2 cellular contexts compared by ENCODE assay signal in the genomic region with DNA sequence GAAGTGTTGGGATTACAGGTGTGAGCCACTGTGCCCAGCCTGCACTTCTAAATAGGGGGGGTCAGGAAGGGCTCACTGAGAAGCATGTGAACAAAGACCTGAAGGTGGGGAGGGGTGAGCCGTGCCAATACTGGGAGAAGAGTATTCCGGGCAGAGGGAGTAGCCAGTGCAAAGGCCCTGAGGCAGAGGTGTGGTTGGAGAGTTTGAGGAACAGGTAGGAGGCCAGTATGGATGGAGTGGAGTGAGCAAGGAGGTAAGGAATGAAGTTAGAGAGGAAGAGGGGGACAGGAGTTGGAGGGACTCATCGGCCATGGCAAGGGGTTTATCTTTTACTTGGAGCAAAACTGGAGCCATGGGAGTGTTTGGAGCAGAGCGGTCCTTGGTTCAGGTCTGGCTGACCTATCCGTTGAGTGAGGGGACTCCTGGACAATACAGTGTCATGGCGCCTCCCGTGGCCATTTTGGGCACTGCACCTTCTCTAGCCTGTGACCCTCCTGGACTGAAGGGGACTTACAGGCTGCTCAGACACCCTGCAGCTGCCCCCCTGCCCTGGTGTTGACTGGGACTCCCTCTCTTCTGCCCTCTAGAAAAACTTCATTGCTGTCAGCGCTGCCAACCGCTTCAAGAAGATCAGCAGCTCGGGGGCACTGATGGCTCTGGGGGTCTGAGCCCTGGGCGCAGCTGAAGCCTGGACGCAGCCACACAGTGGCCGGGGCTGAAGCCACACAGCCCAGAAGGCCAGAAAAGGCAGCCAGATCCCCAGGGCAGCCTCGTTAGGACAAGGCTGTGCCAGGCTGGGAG.
TF ChIP-seq lines count a peak whose summit lies in the region.

No MANE protein-coding gene starts in this region.

TF ChIP-seq in HEK293, 187 proteins besides CTCF, POLR2A, EP300 and RAD21:
- no peak for TF ChIP-seq ZXDB (tag by site-specific recombination; IDR thresholded peaks at IDR 0.05)
- no peak for TF ChIP-seq GFI1B (tag by site-specific recombination; IDR thresholded peaks at IDR 0.05)
- peak; percentile 40; the same call in 1 of the 2 replicates for TF ChIP-seq ZBTB17 (tag by site-specific recombination; IDR thresholded peaks at IDR 0.05)
- no peak for TF ChIP-seq ZNF184 (tag by site-specific recombination; IDR thresholded peaks at IDR 0.05)
- TF ChIP-seq ZIC2 (tag by site-specific recombination; IDR thresholded peaks at IDR 0.05), result no peak
- TF ChIP-seq ZNF664 (tag by site-specific recombination; IDR thresholded peaks at IDR 0.05), result no peak
- TF ChIP-seq, protein P1, sequence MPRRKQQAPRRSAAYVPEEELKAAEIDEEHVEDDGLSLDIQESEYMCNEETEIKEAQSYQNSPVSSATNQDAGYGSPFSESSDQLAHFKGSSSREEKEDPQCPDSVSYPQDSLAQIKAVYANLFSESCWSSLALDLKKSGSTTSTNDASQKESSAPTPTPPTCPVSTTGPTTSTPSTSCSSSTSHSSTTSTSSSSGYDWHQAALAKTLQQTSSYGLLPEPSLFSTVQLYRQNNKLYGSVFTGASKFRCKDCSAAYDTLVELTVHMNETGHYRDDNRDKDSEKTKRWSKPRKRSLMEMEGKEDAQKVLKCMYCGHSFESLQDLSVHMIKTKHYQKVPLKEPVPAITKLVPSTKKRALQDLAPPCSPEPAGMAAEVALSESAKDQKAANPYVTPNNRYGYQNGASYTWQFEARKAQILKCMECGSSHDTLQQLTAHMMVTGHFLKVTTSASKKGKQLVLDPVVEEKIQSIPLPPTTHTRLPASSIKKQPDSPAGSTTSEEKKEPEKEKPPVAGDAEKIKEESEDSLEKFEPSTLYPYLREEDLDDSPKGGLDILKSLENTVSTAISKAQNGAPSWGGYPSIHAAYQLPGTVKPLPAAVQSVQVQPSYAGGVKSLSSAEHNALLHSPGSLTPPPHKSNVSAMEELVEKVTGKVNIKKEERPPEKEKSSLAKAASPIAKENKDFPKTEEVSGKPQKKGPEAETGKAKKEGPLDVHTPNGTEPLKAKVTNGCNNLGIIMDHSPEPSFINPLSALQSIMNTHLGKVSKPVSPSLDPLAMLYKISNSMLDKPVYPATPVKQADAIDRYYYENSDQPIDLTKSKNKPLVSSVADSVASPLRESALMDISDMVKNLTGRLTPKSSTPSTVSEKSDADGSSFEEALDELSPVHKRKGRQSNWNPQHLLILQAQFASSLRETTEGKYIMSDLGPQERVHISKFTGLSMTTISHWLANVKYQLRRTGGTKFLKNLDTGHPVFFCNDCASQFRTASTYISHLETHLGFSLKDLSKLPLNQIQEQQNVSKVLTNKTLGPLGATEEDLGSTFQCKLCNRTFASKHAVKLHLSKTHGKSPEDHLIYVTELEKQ (tag by site-specific recombination; IDR thresholded peaks at IDR 0.05; ENCODE audit: borderline replicate concordance), result no peak
- TF ChIP-seq ZNF623 (tag by site-specific recombination; IDR thresholded peaks at IDR 0.05), result peak; percentile 98
- TF ChIP-seq ZNF677 (tag by site-specific recombination; IDR thresholded peaks at IDR 0.05), result no peak
- no peak for TF ChIP-seq ZSCAN23 (tag by site-specific recombination; IDR thresholded peaks at IDR 0.05)
- no peak for TF ChIP-seq YY2 (tag by site-specific recombination; IDR thresholded peaks at IDR 0.05)

TF ChIP-seq in GM12878, 131 proteins besides CTCF, POLR2A, EP300 and RAD21:
- no peak for TF ChIP-seq ASH2L (IDR thresholded peaks at IDR 0.05; ENCODE audit: borderline replicate concordance, low read depth)
- TF ChIP-seq ZBED1 (IDR thresholded peaks at IDR 0.05; ENCODE audit: borderline replicate concordance), result no peak
- no peak for TF ChIP-seq SREBF1 (IDR thresholded peaks at IDR 0.05; ENCODE audit: low read length)
- TF ChIP-seq YY1 (IDR thresholded peaks at IDR 0.05; ENCODE audit: low read depth, low read length), result 0 out of 2 replicates have a peak, but pooled peaks have one; percentile 20
- no peak for TF ChIP-seq MTA2 (IDR thresholded peaks at IDR 0.05; ENCODE audit: low read depth)
- TF ChIP-seq CEBPB (IDR thresholded peaks at IDR 0.05; ENCODE audit: borderline replicate concordance in 1 of 2, low read depth in 2 of 2, low read length in 2 of 2), result no peak
- TF ChIP-seq HSF1 (IDR thresholded peaks at IDR 0.05; ENCODE audit: low read depth, low read length), result no peak
